9 cellular contexts compared by ENCODE assay signal in the genomic region with DNA sequence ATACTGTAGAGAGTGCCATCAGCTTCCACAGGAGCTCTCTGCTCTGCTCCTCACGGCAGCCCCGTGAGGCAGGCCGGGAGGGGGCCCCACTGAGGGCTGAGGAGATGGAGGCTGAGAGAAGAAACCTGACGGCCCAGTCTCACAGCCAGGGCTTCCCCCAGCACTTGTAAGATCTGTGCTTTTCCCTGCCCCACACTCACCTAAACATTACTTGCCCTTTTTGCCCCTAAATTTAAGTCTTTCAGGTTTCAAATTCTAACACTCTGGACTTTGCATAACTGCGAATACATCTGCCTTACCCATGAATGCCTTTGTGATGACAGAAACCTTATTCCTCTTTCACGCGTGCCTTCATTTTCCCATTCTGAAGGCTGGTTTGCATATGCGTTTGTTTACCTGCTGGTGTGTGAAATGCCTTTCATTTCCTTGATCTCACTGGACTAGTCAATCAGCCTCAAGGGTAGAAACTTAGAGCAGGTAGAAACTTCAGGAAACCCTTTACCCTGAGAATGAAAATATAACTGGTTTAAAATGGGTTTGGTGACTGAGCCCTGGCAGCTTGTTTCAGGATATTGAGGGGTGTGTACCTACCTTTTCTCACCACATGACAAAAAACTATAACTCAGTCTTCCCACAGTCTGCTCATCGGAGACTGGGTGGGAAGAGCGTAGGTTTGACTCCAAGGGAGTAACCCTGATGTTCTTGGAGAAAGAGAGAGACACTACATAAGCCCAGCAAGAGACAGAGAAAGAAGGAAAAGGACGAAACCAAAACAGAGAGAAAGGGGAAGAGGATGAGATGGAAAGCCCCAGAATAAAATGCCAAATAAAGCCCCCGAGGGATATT.
A peak's percentile ranks its signal among the peaks of the same experiment; 100 is the strongest.
DNase-seq lines count a peak whose midpoint lies in the region; ATAC-seq and TF ChIP-seq lines count a peak whose summit lies in the region.
"Had no signal": no experiment of that assay in that cellular context is flagged by ENCODE, and none has a peak within 500 bp of the region (broad histone marks: within the 10 kb centered on the region; RNA-seq: fewer than 3 reads in every experiment).

No MANE protein-coding gene starts in this region.

- DNase-seq in choroid plexus epithelial cell (ENCODE audit: low read depth): no peak
- DNase-seq in stimulated activated naive CD4-positive, alpha-beta T cell treated with Interleukin-2 at 50 U/mL for 16 hours (lab: John Stamatoyannopoulos, UW): no peak
- no peak for DNase-seq in NCI-H446 (lab: John Stamatoyannopoulos, UW)
- no peak for DNase-seq in activated CD4-positive, alpha-beta T cell treated with anti-CD3 and anti-CD28 coated beads, Interleukin-2, amount 50 U/mL, for 48 hours
- DNase-seq in NCI-H187 treated with DMSO at 0.1 percent for 48 hours (lab: John Stamatoyannopoulos, UW): no peak
- DNase-seq: stomach had no signal

- peak; percentile 38 for TF ChIP-seq CTCF in choroid plexus epithelial cell (conservative IDR thresholded peaks at IDR 0.05; ENCODE audit: low read depth, low read length)

- H3K36me3 ChIP-seq in BLaER1 treated with 17β-estradiol and CSF1 and Interleukin-3, amounts not matched to agents 10 nM and 100 nM: no peaks in the 10 kb centered on the region

- ATAC-seq in GM19438 (IDR thresholded peaks at IDR 0.05; ENCODE audit: low read depth, unreplicated experiment) (peak; percentile 57), HG03095 (IDR thresholded peaks at IDR 0.05; ENCODE audit: unreplicated experiment) (peak; percentile 54)

- no peak overlapping the region for H3K4me3 ChIP-seq in BLaER1 treated with 17β-estradiol and CSF1 and Interleukin-3, amounts not matched to agents 10 nM and 100 nM
- H3K4me3 ChIP-seq in choroid plexus epithelial cell (ENCODE audit: low read depth, low read length): no peak overlapping the region
- H3K4me3 ChIP-seq: stomach had no signal

- H3K27ac ChIP-seq in BLaER1 treated with 17β-estradiol and CSF1 and Interleukin-3, amounts not matched to agents 10 nM and 100 nM: no peak overlapping the region
- H3K27ac ChIP-seq: stomach had no signal

- no peak overlapping the region for H3K9ac ChIP-seq in BLaER1 treated with 17β-estradiol and CSF1 and Interleukin-3, amounts not matched to agents 10 nM and 100 nM

- no peaks in the 10 kb centered on the region for H4K20me1 ChIP-seq in BLaER1 treated with 17β-estradiol and CSF1 and Interleukin-3, amounts not matched to agents 10 nM and 100 nM

- H3K27me3 ChIP-seq in BLaER1 treated with 17β-estradiol and CSF1 and Interleukin-3, amounts not matched to agents 10 nM and 100 nM: no peaks in the 10 kb centered on the region
- H3K27me3 ChIP-seq: stomach had no signal

- peak overlapping the region in 9 of 11 experiments; percentile 17 to 71 (median 49); a peak in 13 of 22 replicates for H3K4me2 ChIP-seq in BLaER1 treated with 17β-estradiol and CSF1 and Interleukin-3, amounts not matched to agents 10 nM and 100 nM

- H3K9me3 ChIP-seq in BLaER1 treated with 17β-estradiol and CSF1 and Interleukin-3, amounts not matched to agents 10 nM and 100 nM (replicated peaks in 1 of 11): no peaks in the 10 kb centered on the region
- H3K9me3 ChIP-seq: stomach had no signal

- peaks cover 0 to 15% (median 10%) of the 10 kb centered on the region in 10 experiments; a peak in 15 of 20 replicates for H3K4me1 ChIP-seq in BLaER1 treated with 17β-estradiol and CSF1 and Interleukin-3, amounts not matched to agents 10 nM and 100 nM
- H3K4me1 ChIP-seq: stomach had no signal
